Comparison of ENCODE assay signal across 8 cellular contexts in the genomic region with DNA sequence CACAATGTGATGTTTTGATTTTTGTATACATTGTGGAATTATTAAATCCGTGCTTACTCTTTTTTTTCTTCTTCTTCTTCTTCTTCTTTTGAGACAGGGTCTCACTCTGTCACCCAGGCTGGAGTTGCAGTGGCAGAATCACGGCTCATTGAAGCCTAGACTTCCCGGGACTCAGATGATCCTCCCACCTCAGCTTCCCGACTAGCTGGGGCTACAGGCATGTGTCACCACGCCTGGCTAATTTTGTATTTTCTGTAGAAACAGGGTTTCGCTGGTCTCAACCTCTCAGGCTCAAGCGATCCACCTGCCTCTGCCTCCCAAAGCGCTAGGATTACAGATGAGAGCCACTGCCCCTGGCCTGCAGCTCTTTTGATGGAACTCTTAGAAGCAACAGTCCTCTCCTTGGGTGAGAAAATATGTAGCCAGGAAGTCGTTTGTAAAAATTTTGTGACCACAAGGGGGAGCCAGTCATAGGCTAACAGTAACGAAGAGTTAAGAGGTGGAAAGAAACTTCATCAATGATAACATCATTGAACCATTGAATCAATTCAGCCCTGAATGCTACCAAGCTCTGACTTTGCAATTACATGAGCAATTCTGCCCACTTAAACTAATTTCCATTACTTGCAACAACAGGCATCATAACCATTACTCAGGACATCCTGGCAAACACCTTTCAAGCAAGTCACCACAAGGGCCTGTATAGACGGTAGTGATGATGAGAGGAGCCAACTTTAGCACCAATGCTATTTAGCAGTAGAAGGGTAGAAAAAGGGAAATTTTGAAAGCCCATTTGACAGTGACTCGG. TPM values are rescaled to one million over a fixed set of nuclear protein-coding genes. Genes with fewer than 3 reads are reported as not detected.
A peak's percentile ranks its signal among the peaks of the same experiment; 100 is the strongest.
DNase-seq lines count a peak whose midpoint lies in the region; ATAC-seq and TF ChIP-seq lines count a peak whose summit lies in the region.

No MANE protein-coding gene starts in this region.

- TF ChIP-seq CTCF in IMR-90 (conservative IDR thresholded peaks at IDR 0.05; ENCODE audit: low read depth, low read length) = peak; percentile 66

- no peak overlapping the region for H4K91ac ChIP-seq in IMR-90 (ENCODE audit: insufficient read depth, low read depth, low read length)

- H3K27me3 ChIP-seq in IMR-90 (ENCODE audit: control insufficient read depth, insufficient read depth, low read length) = peaks cover 9% of the 10 kb centered on the region

- H3K9me1 ChIP-seq in IMR-90 (ENCODE audit: insufficient read depth, low read length) = no peaks in the 10 kb centered on the region

- H2AK9ac ChIP-seq in IMR-90 (replicated peaks; ENCODE audit: low read depth, low read length, poor library complexity) = no peak overlapping the region

- H2BK120ac ChIP-seq in IMR-90 (ENCODE audit: low read depth, low read length) = no peak overlapping the region

- ATAC-seq in GM18873 (IDR thresholded peaks at IDR 0.05; ENCODE audit: low FRiP score, unreplicated experiment) = peak; percentile 49
- ATAC-seq in IMR-90 (ENCODE audit: low read depth) = peak; percentile 73
- peak; percentile 88 for ATAC-seq in SK-N-SH treated with all-trans-retinoic acid at 6 μM for 48 hours
- ATAC-seq in left cardiac atrium = peak; percentile 41 to 63
- ATAC-seq in sciatic nerve = peak; percentile 79

- no peak overlapping the region for H3K4me2 ChIP-seq in IMR-90 (ENCODE audit: low read depth, low read length)

- H3K14ac ChIP-seq in IMR-90 (replicated peaks; ENCODE audit: low read depth, low read length) = no peak overlapping the region

- no peak overlapping the region for H3K27ac ChIP-seq in IMR-90 (ENCODE audit: insufficient read depth, low read length)

- H4K8ac ChIP-seq in IMR-90 (ENCODE audit: low read depth in 2 of 2, low read length in 2 of 2) = no peak overlapping the region

- H3K23ac ChIP-seq in IMR-90 (ENCODE audit: low read depth, low read length) = no peak overlapping the region

- H2BK5ac ChIP-seq in IMR-90 (ENCODE audit: low read depth, low read length, poor library complexity, severe bottlenecking) = no peak overlapping the region

- WGBS in IMR-90 (ENCODE audit: extremely low coverage in 2 of 2, insufficient read length in 1 of 2), 2 experiments = 33% methylated on average over 1 of the region's 12 CpGs; no CpG with 5 or more reads in 1 of the 2 experiments

- H3K4me3 ChIP-seq in IMR-90 (ENCODE audit: insufficient read depth, low read depth, low read length) = no peak overlapping the region

- H3K27ac Mint-ChIP-seq in activated naive CD8-positive, alpha-beta T cell = peak overlapping the region; percentile 50

- intact Hi-C loops in IMR-90 (cut with micrococcal nuclease) = loop anchor here (1.0 to 5.0 kb wide), 3 partner anchors 93 to 292 kb away; a partner anchor contains a TSS
- intact Hi-C loops in left cardiac atrium (cut with DNase I) = loop anchor here in 1 of 2 donors (2.0 kb wide), 1 partner anchor 94 kb away; no protein-coding TSS in a partner anchor
- intact Hi-C loops in sciatic nerve (cut with DNase I) = no loop called here

- peak; percentile 57 for TF ChIP-seq RAD21 in IMR-90 (IDR thresholded peaks at IDR 0.05; ENCODE audit: low read length)

- H3K36me3 Mint-ChIP-seq in activated naive CD8-positive, alpha-beta T cell = peaks cover 2% of the 10 kb centered on the region

- no peaks in the 10 kb centered on the region for H3K79me1 ChIP-seq in IMR-90 (ENCODE audit: low read depth in 1 of 2, low read length in 2 of 2)

- no peak overlapping the region for H3K4ac ChIP-seq in IMR-90 (ENCODE audit: low read depth, low read length)

- no peak overlapping the region for H2BK15ac ChIP-seq in IMR-90 (ENCODE audit: low read depth, low read length)

- H4K20me1 ChIP-seq in IMR-90 (ENCODE audit: insufficient read depth, low read length) = no peaks in the 10 kb centered on the region

- no peak overlapping the region for H3K4me3 Mint-ChIP-seq in activated naive CD8-positive, alpha-beta T cell

- no peak overlapping the region for H3K9ac ChIP-seq in IMR-90 (ENCODE audit: low read depth, low read length)

- H3K4me1 Mint-ChIP-seq in activated naive CD8-positive, alpha-beta T cell (ENCODE audit: low read depth) = peaks cover 33% of the 10 kb centered on the region

- dilution Hi-C loops in IMR-90 (cut with HindIII; ENCODE audit: low sequenced_read_pairs, unreplicated experiment) = no loop called here

- no peak overlapping the region for H3K56ac ChIP-seq in IMR-90 (ENCODE audit: extremely low read depth, insufficient read depth, low read length)

- CTCF ChIA-PET in IMR-90 (lab: Yijun Ruan, JAX) = interaction anchor here (0.6 to 2.1 kb wide), 11 partner anchors 8 to 184 kb away, joined by 3 to 13 read pairs (median 3); no protein-coding TSS in a partner anchor

- POLR2A ChIA-PET in IMR-90 (lab: Charles Lee; ENCODE audit: unreplicated experiment) = no interaction called here

- no peaks in the 10 kb centered on the region for H3K9me3 Mint-ChIP-seq in activated naive CD8-positive, alpha-beta T cell (ENCODE audit: low read depth)

- peak; percentile 73 for DNase-seq in Ammon's horn (ENCODE audit: low spot score)
- DNase-seq in IMR-90 = peak; percentile 74
- peak; percentile 32 for DNase-seq in left cardiac atrium
- DNase-seq in sciatic nerve (ENCODE audit: low spot score) = peak; percentile 64
- DNase-seq in NCI-H774 (lab: John Stamatoyannopoulos, UW) = no peak

- H2AK5ac ChIP-seq in IMR-90 (ENCODE audit: low read depth, low read length) = no peak overlapping the region

- H3K27me3 Mint-ChIP-seq in activated naive CD8-positive, alpha-beta T cell = no peaks in the 10 kb centered on the region

- no peak overlapping the region for H3K18ac ChIP-seq in IMR-90 (ENCODE audit: low read depth, low read length)

- no peak overlapping the region for H2BK20ac ChIP-seq in IMR-90 (ENCODE audit: low read depth, low read length)

- BruUV-seq in IMR-90 (replicated peaks; lab: Mats Ljungman, UMichigan) = no TSS peak

- H3K36me3 ChIP-seq in IMR-90 (ENCODE audit: control insufficient read depth, insufficient read depth, low read length) = no peaks in the 10 kb centered on the region

- H4K5ac ChIP-seq in IMR-90 (ENCODE audit: low read depth, low read length) = no peak overlapping the region

- no peaks in the 10 kb centered on the region for H3K9me3 ChIP-seq in IMR-90 (ENCODE audit: control insufficient read depth, insufficient read depth, low read length)

- H3K4me1 ChIP-seq in IMR-90 (ENCODE audit: control insufficient read depth, insufficient read depth, low read length) = no peaks in the 10 kb centered on the region; the same call in 1 of the 2 replicates

- in situ Hi-C loops in IMR-90 (cut with MboI; ENCODE audit: low sequenced_read_pairs) = loop anchor here (25.0 kb wide), 1 partner anchor 287 kb away; no protein-coding TSS in a partner anchor

- no peak for TF ChIP-seq POLR2A in IMR-90 (IDR thresholded peaks at IDR 0.05; ENCODE audit: low read depth, low read length)

- peak overlapping the region; percentile 46 for H2AFZ ChIP-seq in IMR-90 (replicated peaks; ENCODE audit: low read length, poor library complexity)

TF ChIP-seq in IMR-90, 13 proteins besides CTCF, POLR2A, EP300 and RAD21:
- TF ChIP-seq, protein P1, sequence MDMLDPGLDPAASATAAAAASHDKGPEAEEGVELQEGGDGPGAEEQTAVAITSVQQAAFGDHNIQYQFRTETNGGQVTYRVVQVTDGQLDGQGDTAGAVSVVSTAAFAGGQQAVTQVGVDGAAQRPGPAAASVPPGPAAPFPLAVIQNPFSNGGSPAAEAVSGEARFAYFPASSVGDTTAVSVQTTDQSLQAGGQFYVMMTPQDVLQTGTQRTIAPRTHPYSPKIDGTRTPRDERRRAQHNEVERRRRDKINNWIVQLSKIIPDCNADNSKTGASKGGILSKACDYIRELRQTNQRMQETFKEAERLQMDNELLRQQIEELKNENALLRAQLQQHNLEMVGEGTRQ (IDR thresholded peaks at IDR 0.05; ENCODE audit: low read depth, low read length) = no peak
- no peak for TF ChIP-seq FOS (IDR thresholded peaks at IDR 0.05; ENCODE audit: low read depth, low read length)
- TF ChIP-seq CHD1 (IDR thresholded peaks at IDR 0.05; ENCODE audit: low read depth, low read length) = no peak
- TF ChIP-seq SMC3 (IDR thresholded peaks at IDR 0.05; ENCODE audit: low read depth, low read length) = peak; percentile 77

TF ChIP-seq in SK-N-SH treated with all-trans-retinoic acid at 6 μM for 48 hours, 23 proteins besides CTCF, POLR2A, EP300 and RAD21 (continues in another document):
- TF ChIP-seq BACH2 (CRISPR knock-in tag; IDR thresholded peaks at IDR 0.05; ENCODE audit: borderline replicate concordance) = no peak
- no peak for TF ChIP-seq TCF4 (CRISPR knock-in tag; IDR thresholded peaks at IDR 0.05; ENCODE audit: borderline replicate concordance)
- TF ChIP-seq ZC3H10 (CRISPR knock-in tag; IDR thresholded peaks at IDR 0.05) = no peak
- TF ChIP-seq ZFP30 (CRISPR knock-in tag; IDR thresholded peaks at IDR 0.05) = no peak
- no peak for TF ChIP-seq RARB (CRISPR knock-in tag; IDR thresholded peaks at IDR 0.05)
- TF ChIP-seq, protein P2, sequence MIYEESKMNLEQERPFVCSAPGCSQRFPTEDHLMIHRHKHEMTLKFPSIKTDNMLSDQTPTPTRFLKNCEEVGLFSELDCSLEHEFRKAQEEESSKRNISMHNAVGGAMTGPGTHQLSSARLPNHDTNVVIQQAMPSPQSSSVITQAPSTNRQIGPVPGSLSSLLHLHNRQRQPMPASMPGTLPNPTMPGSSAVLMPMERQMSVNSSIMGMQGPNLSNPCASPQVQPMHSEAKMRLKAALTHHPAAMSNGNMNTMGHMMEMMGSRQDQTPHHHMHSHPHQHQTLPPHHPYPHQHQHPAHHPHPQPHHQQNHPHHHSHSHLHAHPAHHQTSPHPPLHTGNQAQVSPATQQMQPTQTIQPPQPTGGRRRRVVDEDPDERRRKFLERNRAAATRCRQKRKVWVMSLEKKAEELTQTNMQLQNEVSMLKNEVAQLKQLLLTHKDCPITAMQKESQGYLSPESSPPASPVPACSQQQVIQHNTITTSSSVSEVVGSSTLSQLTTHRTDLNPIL (CRISPR knock-in tag; IDR thresholded peaks at IDR 0.05; ENCODE audit: low read depth) = no peak
- TF ChIP-seq ESRRG (CRISPR knock-in tag; IDR thresholded peaks at IDR 0.05) = no peak

RNA-seq across cellular contexts. Expression of a gene that starts 16.7 kb away (rescaled TPM):
- 3.4 and 3.9 TPM in 2 replicates for total RNA-seq in IMR-90 (2012; rRNA removed)
- 31.4 and 33.7 TPM in 2 replicates for polyA plus RNA-seq in IMR-90 (2012; rRNA removed)
- 30.2 and 33.4 TPM in 2 replicates for polyA plus RNA-seq in IMR-90 (2012; cell fraction: cytosol; rRNA removed)
- polyA plus RNA-seq in IMR-90 (2012; cell fraction: nucleus; rRNA removed; ENCODE audit: low replicate concordance) = 16.1 and 21.9 TPM in 2 replicates
- 10 to 100 TPM in 1 of 2 donors, 1 to 10 TPM in 1; 8.0 to 10.2 TPM for total RNA-seq in left cardiac atrium
- total RNA-seq in sciatic nerve = 19.5 TPM
